26 cellular contexts compared by ENCODE assay signal in the genomic region with DNA sequence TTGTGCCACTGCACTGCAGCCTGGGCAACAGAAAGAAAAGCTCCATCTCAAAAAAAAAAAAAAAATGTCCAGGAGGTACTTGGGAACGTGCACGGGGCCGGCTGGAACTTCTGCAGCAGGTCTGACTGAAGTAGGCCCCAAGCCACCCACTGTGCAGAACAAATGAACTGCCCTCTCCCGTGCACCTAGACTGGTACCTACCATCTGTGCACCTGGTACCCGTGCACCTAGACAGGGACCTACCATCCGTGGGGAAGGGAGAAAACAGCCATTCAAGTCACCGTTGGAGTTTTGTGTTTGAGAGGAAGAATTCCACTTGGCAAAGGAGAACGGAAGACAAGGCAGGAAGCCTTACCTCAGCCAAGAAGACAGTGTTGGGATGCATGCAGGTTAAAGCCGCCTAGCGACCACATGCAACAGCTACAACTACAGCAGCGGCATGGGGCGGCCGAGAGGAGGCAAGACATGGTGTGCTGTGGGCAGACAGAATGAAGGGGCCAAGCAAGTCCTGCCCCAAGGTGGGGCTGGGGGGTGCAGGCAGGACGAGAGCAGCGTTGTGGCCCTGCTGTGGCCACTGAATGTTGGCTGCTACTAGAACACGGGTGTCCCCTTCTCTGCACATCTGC. TPM values are rescaled to one million over a fixed set of nuclear protein-coding genes. Genes with fewer than 3 reads are reported as not detected.
DNase-seq lines count a peak whose midpoint lies in the region; ATAC-seq and TF ChIP-seq lines count a peak whose summit lies in the region.
"Had no signal": no experiment of that assay in that cellular context is flagged by ENCODE, and none has a peak within 500 bp of the region (broad histone marks: within the 10 kb centered on the region; RNA-seq: fewer than 3 reads in every experiment).

No MANE protein-coding gene starts in this region.

- no peak overlapping the region for H2BK120ac ChIP-seq in mesenchymal stem cell (ENCODE audit: low read depth, low read length)

- no peak overlapping the region for H4K8ac ChIP-seq in mesenchymal stem cell (ENCODE audit: low read length)

- H3K18ac ChIP-seq in mesenchymal stem cell (ENCODE audit: low read depth in 1 of 2, low read length in 2 of 2): no peak overlapping the region

- WGBS in right cardiac atrium: 75% methylated on average over 16 of the region's 16 CpGs
- 92% methylated on average over 16 of the region's 16 CpGs for WGBS in mesenchymal stem cell

- H2AK5ac ChIP-seq in mesenchymal stem cell (ENCODE audit: low read length, severe bottlenecking): no peak overlapping the region

- ATAC-seq in right cardiac atrium: peak; percentile 61 to 82
- no peak for ATAC-seq in Right ventricle myocardium superior (ENCODE audit: poor library complexity)
- ATAC-seq in GM19351 (IDR thresholded peaks at IDR 0.05; ENCODE audit: unreplicated experiment): no peak
- ATAC-seq in gastrocnemius medialis: no peak
- ATAC-seq: lower lobe of right lung; stimulated activated naive CD8-positive, alpha-beta T cell treated with anti-CD3 and anti-CD28 coated beads, Interleukin-15, Interleukin-2, amounts not matched to agents 100 U/mL and 50 U/mL, for 24 hours had no signal

- H3K14ac ChIP-seq in mesenchymal stem cell (ENCODE audit: low read length in 2 of 2): no peak overlapping the region

- H3K9me3 ChIP-seq in right cardiac atrium (ENCODE audit: control insufficient read depth, low read length) (no peaks in the 10 kb centered on the region), mesenchymal stem cell (ENCODE audit: control insufficient read depth, low read length) (no peaks in the 10 kb centered on the region), gastrocnemius medialis (no peaks in the 10 kb centered on the region)
- H3K9me3 ChIP-seq: A549, ascending aorta, lower lobe of right lung, neutrophil, prostate gland had no signal

- H3K4me2 ChIP-seq in mesenchymal stem cell (ENCODE audit: low read length, poor library complexity, severe bottlenecking): no peak overlapping the region
- H3K4me2 ChIP-seq: A549 had no signal

- no peak overlapping the region for H2BK5ac ChIP-seq in mesenchymal stem cell (ENCODE audit: low read depth, low read length, poor library complexity, severe bottlenecking)

- no peaks in the 10 kb centered on the region for H3K4me1 ChIP-seq in right cardiac atrium (ENCODE audit: control insufficient read depth, insufficient read depth, low read length)
- peaks cover 3% of the 10 kb centered on the region for H3K4me1 ChIP-seq in mesenchymal stem cell (ENCODE audit: control insufficient read depth, insufficient read depth, low read depth, low read length)
- peaks cover 0 to 3% of the 10 kb centered on the region in 2 donors for H3K4me1 ChIP-seq in gastrocnemius medialis
- H3K4me1 ChIP-seq: prostate gland had no signal

- H3K4me3 ChIP-seq in right cardiac atrium (ENCODE audit: low read length) (no peak overlapping the region), mesenchymal stem cell (ENCODE audit: insufficient read depth in 1 of 2, low read depth in 1 of 2, low read length in 2 of 2) (no peak overlapping the region), gastrocnemius medialis (no peak overlapping the region)
- H3K4me3 ChIP-seq: A549, ascending aorta, lower lobe of right lung, prostate gland had no signal

- H4K91ac ChIP-seq in mesenchymal stem cell (ENCODE audit: low read length): peak overlapping the region; percentile 30

- TF ChIP-seq POLR2A in gastrocnemius medialis (IDR thresholded peaks at IDR 0.05): no peak

- H3K9ac ChIP-seq in mesenchymal stem cell (ENCODE audit: low read length): no peak overlapping the region

- intact Hi-C loops in right cardiac atrium (cut with DNase I) (no loop called here), Right ventricle myocardium superior (cut with DNase I) (no loop called here), gastrocnemius medialis (cut with DNase I; ENCODE audit: low total_unique reads) (no loop called here)

- no peak overlapping the region for H3K4ac ChIP-seq in mesenchymal stem cell (ENCODE audit: low read depth in 1 of 2, low read length in 2 of 2)

- peaks cover 34% of the 10 kb centered on the region for H3K79me1 ChIP-seq in mesenchymal stem cell (replicated peaks; ENCODE audit: low read length, poor library complexity, severe bottlenecking)

- H3K23ac ChIP-seq in mesenchymal stem cell (ENCODE audit: low read length in 2 of 2): no peak overlapping the region

- no peak overlapping the region for H2BK15ac ChIP-seq in mesenchymal stem cell (ENCODE audit: low read depth, poor library complexity, severe bottlenecking)

- H3K36me3 ChIP-seq in mesenchymal stem cell (ENCODE audit: control insufficient read depth in 1 of 2, insufficient read depth in 2 of 2, low read depth in 1 of 2, low read length in 2 of 2): peaks cover 3 to 40% of the 10 kb centered on the region in 2 experiments
- no peaks in the 10 kb centered on the region for H3K36me3 ChIP-seq in gastrocnemius medialis
- H3K36me3 ChIP-seq: ascending aorta, neutrophil, prostate gland had no signal

- no peak overlapping the region for H2BK12ac ChIP-seq in mesenchymal stem cell (ENCODE audit: low read length in 2 of 2)

- H3K27me3 ChIP-seq in right cardiac atrium (ENCODE audit: control insufficient read depth, insufficient read depth) (no peaks in the 10 kb centered on the region), mesenchymal stem cell (ENCODE audit: control insufficient read depth in 1 of 2, insufficient read depth in 1 of 2, low read length in 2 of 2) (no peaks in the 10 kb centered on the region), gastrocnemius medialis (no peaks in the 10 kb centered on the region)
- H3K27me3 ChIP-seq: ascending aorta, neutrophil had no signal

- in situ Hi-C loops in gastrocnemius medialis (cut with MboI; ENCODE audit: low sequenced_read_pairs in 4 of 4): no loop called here

- H3K27ac ChIP-seq in right cardiac atrium (ENCODE audit: low read length) (no peak overlapping the region), mesenchymal stem cell (ENCODE audit: low read length, poor library complexity, severe bottlenecking) (no peak overlapping the region), gastrocnemius medialis (no peak overlapping the region)
- H3K27ac ChIP-seq: A549, ascending aorta, lower lobe of right lung, neutrophil, prostate gland had no signal

- no peak overlapping the region for H2AFZ ChIP-seq in mesenchymal stem cell (ENCODE audit: low read depth, low read length)

- no peak for TF ChIP-seq CTCF in gastrocnemius medialis (IDR thresholded peaks at IDR 0.05 in 4 of 5, conservative IDR thresholded peaks at IDR 0.05 in 1 of 5)

- DNase-seq in right cardiac atrium: peak in 1 of 3 donors; percentile 69
- no peak for DNase-seq in Right ventricle myocardium superior
- DNase-seq in cerebellar cortex (ENCODE audit: low spot score): peak; percentile 49
- DNase-seq in mesenchymal stem cell: no peak
- DNase-seq in activated naive CD4-positive, alpha-beta T cell (lab: John Stamatoyannopoulos, UW): no peak
- no peak for DNase-seq in gastrocnemius medialis
- DNase-seq in COLO668 (lab: John Stamatoyannopoulos, UW; ENCODE audit: unreplicated experiment): no peak
- DNase-seq: activated CD4-positive, alpha-beta memory T cell treated with anti-CD3 and anti-CD28 coated beads, Interleukin-2, amount 10 ng/mL, durations not matched to agents 7 days and 5 days; activated CD4-positive, CD25-positive, alpha-beta regulatory T cell treated with anti-CD3 and anti-CD28 coated beads, Interleukin-2, amount 50 U/mL, for 72 hours; activated naive CD8-positive, alpha-beta T cell treated with anti-CD3 and anti-CD28 coated beads, Interleukin-2, amount 10 ng/mL, durations not matched to agents 7 days and 5 days; activated T-cell treated with anti-CD3 and anti-CD28 coated beads for 4 hours; COR-L47; dermis blood vessel endothelial cell; DMS53; GDM1; HFFc6; kidney; lower lobe of right lung; NCI-H1436; NCI-H748 treated with DMSO at 0.1 percent for 48 hours; stimulated activated naive CD8-positive, alpha-beta T cell treated with anti-CD3 and anti-CD28 coated beads, Interleukin-15, Interleukin-2, amounts not matched to agents 100 U/mL and 50 U/mL, for 24 hours had no signal

RNA-seq across cellular contexts. Expression of a gene that starts 16.1 kb away (rescaled TPM):
- 10 to 100 TPM in 2 of 4 donors, 1 to 10 TPM in 2; 8.7 to 14.0 (median 9.7) TPM for total RNA-seq in right cardiac atrium
- 5.4 TPM for polyA plus RNA-seq in right cardiac atrium
- total RNA-seq in Right ventricle myocardium superior: 5.0 TPM
- polyA plus RNA-seq in mesenchymal stem cell (2013, experiment 1 of 2): 135 TPM
- 140 TPM for polyA plus RNA-seq in mesenchymal stem cell (2013, experiment 2 of 2)
- total RNA-seq in gastrocnemius medialis: 10 to 100 TPM; 12.6 to 26.0 (median 21.8) TPM

Comparison
In these comparisons a context has a peak if more than half of its experiments do, and no peak if none do; other contexts are left out.
1. ATAC-seq: peak in right cardiac atrium (2 of 2); none in Right ventricle myocardium superior (single experiment), GM19351 (single experiment) and gastrocnemius medialis (0 of 2).